1 cellular context compared by ENCODE assay signal in the genomic region with DNA sequence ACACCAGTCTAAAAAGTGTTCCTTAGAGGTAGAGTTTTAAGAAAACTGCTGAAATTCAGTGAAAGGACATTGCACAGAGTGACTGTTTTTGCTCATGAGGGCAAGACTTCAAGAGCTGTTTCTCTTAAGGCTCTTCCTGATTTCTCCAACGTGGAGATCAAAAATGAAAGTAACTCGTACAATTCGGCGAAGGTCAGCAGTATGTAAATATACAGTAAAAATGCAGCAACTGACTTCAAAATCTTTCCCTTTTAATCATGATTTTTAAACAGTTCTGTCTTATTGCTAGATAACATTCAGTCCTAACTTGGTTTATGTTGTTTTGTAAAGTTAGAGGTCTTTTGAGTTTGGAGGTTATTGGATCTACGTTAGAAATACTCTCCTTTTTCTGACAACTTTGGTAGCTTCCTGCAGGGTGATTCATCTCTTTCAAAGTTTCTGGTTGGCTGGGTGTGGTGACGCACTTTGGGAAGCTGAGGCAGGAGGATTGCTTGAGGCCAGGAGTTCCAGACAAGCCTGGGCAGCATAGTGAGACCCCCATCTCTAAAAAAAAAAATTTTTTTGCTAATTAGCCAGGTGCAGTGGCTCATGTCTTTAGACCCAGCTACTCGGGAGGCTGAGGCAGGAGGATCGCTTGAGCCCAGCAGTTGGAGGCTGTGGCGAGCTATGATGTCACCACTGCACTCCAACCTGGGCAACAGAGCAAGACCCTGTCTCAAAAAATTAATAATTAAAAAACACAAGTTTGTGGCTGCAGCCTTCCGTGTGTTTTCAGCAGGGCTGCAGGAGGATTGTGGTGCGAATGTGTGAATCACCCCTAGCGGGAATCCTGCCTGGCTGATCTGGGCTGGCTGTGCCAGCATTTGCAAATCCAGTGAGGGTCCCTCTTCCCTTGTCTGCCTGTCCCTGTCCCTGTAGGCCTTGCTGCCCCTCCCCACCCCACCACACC.
TF ChIP-seq lines count a peak whose summit lies in the region.

No MANE protein-coding gene starts in this region.

TF ChIP-seq in HepG2, 621 proteins besides CTCF, POLR2A, EP300 and RAD21 (continued from another document):
- TF ChIP-seq, protein P1, sequence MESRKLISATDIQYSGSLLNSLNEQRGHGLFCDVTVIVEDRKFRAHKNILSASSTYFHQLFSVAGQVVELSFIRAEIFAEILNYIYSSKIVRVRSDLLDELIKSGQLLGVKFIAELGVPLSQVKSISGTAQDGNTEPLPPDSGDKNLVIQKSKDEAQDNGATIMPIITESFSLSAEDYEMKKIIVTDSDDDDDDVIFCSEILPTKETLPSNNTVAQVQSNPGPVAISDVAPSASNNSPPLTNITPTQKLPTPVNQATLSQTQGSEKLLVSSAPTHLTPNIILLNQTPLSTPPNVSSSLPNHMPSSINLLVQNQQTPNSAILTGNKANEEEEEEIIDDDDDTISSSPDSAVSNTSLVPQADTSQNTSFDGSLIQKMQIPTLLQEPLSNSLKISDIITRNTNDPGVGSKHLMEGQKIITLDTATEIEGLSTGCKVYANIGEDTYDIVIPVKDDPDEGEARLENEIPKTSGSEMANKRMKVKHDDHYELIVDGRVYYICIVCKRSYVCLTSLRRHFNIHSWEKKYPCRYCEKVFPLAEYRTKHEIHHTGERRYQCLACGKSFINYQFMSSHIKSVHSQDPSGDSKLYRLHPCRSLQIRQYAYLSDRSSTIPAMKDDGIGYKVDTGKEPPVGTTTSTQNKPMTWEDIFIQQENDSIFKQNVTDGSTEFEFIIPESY (CRISPR knock-in tag; IDR thresholded peaks at IDR 0.05) = peak; percentile 25; the same call in 1 of the 2 replicates
- TF ChIP-seq IKZF4 (CRISPR knock-in tag; IDR thresholded peaks at IDR 0.05; ENCODE audit: borderline replicate concordance, low read depth, not compliant biosample characterization) = no peak
- TF ChIP-seq DMAP1 (CRISPR knock-in tag; IDR thresholded peaks at IDR 0.05) = no peak
- TF ChIP-seq, protein P2, sequence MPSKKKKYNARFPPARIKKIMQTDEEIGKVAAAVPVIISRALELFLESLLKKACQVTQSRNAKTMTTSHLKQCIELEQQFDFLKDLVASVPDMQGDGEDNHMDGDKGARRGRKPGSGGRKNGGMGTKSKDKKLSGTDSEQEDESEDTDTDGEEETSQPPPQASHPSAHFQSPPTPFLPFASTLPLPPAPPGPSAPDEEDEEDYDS (CRISPR knock-in tag; IDR thresholded peaks at IDR 0.05) = no peak
- TF ChIP-seq, protein P3, sequence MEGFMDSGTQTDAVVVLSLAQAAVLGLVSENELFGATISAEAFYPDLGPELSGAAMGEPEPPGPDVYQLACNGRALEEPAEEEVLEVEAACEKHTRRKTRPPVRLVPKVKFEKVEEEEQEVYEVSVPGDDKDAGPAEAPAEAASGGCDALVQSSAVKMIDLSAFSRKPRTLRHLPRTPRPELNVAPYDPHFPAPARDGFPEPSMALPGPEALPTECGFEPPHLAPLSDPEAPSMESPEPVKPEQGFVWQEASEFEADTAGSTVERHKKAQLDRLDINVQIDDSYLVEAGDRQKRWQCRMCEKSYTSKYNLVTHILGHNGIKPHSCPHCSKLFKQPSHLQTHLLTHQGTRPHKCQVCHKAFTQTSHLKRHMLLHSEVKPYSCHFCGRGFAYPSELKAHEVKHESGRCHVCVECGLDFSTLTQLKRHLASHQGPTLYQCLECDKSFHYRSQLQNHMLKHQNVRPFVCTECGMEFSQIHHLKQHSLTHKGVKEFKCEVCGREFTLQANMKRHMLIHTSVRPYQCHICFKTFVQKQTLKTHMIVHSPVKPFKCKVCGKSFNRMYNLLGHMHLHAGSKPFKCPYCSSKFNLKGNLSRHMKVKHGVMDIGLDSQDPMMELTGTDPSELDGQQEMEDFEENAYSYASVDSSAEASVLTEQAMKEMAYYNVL (CRISPR knock-in tag; IDR thresholded peaks at IDR 0.05; ENCODE audit: borderline replicate concordance) = no peak
- TF ChIP-seq, protein P4, sequence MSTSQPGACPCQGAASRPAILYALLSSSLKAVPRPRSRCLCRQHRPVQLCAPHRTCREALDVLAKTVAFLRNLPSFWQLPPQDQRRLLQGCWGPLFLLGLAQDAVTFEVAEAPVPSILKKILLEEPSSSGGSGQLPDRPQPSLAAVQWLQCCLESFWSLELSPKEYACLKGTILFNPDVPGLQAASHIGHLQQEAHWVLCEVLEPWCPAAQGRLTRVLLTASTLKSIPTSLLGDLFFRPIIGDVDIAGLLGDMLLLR (CRISPR knock-in tag; IDR thresholded peaks at IDR 0.05) = no peak
- no peak for TF ChIP-seq NR2C2 (CRISPR knock-in tag; IDR thresholded peaks at IDR 0.05; ENCODE audit: borderline replicate concordance)
- 0 out of 2 replicates have a peak, but pooled peaks have one; percentile 16 for TF ChIP-seq CHD4 (IDR thresholded peaks at IDR 0.05; ENCODE audit: borderline replicate concordance, low read length)
- TF ChIP-seq ZNF709 (CRISPR knock-in tag; IDR thresholded peaks at IDR 0.05) = no peak
- TF ChIP-seq ZEB1 (IDR thresholded peaks at IDR 0.05; ENCODE audit: insufficient replicate concordance, low read depth) = no peak
- TF ChIP-seq, protein P5, sequence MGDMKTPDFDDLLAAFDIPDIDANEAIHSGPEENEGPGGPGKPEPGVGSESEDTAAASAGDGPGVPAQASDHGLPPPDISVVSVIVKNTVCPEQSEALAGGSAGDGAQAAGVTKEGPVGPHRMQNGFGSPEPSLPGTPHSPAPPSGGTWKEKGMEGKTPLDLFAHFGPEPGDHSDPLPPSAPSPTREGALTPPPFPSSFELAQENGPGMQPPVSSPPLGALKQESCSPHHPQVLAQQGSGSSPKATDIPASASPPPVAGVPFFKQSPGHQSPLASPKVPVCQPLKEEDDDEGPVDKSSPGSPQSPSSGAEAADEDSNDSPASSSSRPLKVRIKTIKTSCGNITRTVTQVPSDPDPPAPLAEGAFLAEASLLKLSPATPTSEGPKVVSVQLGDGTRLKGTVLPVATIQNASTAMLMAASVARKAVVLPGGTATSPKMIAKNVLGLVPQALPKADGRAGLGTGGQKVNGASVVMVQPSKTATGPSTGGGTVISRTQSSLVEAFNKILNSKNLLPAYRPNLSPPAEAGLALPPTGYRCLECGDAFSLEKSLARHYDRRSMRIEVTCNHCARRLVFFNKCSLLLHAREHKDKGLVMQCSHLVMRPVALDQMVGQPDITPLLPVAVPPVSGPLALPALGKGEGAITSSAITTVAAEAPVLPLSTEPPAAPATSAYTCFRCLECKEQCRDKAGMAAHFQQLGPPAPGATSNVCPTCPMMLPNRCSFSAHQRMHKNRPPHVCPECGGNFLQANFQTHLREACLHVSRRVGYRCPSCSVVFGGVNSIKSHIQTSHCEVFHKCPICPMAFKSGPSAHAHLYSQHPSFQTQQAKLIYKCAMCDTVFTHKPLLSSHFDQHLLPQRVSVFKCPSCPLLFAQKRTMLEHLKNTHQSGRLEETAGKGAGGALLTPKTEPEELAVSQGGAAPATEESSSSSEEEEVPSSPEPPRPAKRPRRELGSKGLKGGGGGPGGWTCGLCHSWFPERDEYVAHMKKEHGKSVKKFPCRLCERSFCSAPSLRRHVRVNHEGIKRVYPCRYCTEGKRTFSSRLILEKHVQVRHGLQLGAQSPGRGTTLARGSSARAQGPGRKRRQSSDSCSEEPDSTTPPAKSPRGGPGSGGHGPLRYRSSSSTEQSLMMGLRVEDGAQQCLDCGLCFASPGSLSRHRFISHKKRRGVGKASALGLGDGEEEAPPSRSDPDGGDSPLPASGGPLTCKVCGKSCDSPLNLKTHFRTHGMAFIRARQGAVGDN (CRISPR knock-in tag; IDR thresholded peaks at IDR 0.05) = no peak
- TF ChIP-seq ZSCAN21 (CRISPR knock-in tag; IDR thresholded peaks at IDR 0.05; ENCODE audit: borderline replicate concordance) = no peak
- TF ChIP-seq CEBPG (CRISPR knock-in tag; IDR thresholded peaks at IDR 0.05) = no peak
- TF ChIP-seq, protein P6, sequence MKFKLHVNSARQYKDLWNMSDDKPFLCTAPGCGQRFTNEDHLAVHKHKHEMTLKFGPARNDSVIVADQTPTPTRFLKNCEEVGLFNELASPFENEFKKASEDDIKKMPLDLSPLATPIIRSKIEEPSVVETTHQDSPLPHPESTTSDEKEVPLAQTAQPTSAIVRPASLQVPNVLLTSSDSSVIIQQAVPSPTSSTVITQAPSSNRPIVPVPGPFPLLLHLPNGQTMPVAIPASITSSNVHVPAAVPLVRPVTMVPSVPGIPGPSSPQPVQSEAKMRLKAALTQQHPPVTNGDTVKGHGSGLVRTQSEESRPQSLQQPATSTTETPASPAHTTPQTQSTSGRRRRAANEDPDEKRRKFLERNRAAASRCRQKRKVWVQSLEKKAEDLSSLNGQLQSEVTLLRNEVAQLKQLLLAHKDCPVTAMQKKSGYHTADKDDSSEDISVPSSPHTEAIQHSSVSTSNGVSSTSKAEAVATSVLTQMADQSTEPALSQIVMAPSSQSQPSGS (CRISPR knock-in tag; IDR thresholded peaks at IDR 0.05) = no peak
- TF ChIP-seq, protein P7, sequence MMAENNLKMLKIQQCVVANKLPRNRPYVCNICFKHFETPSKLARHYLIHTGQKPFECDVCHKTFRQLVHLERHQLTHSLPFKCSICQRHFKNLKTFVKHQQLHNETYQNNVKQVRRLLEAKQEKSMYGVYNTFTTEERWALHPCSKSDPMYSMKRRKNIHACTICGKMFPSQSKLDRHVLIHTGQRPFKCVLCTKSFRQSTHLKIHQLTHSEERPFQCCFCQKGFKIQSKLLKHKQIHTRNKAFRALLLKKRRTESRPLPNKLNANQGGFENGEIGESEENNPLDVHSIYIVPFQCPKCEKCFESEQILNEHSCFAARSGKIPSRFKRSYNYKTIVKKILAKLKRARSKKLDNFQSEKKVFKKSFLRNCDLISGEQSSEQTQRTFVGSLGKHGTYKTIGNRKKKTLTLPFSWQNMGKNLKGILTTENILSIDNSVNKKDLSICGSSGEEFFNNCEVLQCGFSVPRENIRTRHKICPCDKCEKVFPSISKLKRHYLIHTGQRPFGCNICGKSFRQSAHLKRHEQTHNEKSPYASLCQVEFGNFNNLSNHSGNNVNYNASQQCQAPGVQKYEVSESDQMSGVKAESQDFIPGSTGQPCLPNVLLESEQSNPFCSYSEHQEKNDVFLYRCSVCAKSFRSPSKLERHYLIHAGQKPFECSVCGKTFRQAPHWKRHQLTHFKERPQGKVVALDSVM (CRISPR knock-in tag; IDR thresholded peaks at IDR 0.05) = peak; percentile 87
- no peak for TF ChIP-seq CREB1 (IDR thresholded peaks at IDR 0.05)
- TF ChIP-seq CREB1 (CRISPR knock-in tag; IDR thresholded peaks at IDR 0.05) = no peak
- TF ChIP-seq, protein P8, sequence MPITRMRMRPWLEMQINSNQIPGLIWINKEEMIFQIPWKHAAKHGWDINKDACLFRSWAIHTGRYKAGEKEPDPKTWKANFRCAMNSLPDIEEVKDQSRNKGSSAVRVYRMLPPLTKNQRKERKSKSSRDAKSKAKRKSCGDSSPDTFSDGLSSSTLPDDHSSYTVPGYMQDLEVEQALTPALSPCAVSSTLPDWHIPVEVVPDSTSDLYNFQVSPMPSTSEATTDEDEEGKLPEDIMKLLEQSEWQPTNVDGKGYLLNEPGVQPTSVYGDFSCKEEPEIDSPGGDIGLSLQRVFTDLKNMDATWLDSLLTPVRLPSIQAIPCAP (CRISPR knock-in tag; IDR thresholded peaks at IDR 0.05; ENCODE audit: low read depth) = no peak
